Comparison of ENCODE assay signal across 8 cellular contexts in the genomic region with DNA sequence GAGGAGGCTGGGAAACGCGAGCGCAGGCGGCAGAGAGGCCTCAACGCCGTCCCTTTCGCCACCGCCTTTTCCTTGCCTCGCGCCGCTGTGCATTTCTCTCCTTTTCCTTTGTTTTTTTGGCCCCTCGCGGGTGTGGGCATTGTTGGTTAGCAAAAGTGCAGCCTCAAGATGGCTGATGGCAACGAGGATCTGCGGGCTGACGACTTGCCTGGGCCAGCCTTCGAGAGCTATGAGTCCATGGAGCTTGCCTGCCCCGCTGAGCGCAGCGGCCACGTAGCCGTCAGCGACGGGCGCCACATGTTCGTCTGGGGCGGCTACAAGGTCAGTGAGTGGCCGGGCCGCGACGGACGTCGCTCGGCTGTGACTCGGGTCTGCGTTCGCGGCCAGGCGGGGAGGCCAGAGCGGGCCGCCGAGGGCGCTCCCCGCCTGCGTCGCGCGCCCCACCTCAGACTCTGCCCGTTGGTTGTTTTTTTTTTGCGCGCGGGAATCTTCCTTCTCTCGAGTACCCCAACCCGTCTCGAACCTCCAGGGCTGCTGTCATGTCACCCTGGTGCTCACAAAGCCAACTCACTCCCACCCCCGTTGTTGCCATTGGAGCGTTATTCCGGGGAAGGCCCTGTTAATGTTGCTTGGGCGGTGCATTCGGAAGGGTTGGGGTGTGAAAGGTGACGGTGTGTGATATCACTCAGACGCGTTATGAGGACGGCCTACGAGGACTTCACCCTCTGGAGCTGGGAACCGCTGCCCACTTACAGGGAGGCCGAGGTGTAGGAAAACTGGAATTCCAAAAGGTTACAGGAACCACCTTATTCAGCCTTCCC. TPM values are rescaled to one million over a fixed set of nuclear protein-coding genes. Genes with fewer than 3 reads are reported as not detected.
A peak's percentile ranks its signal among the peaks of the same experiment; 100 is the strongest.
DNase-seq lines count a peak whose midpoint lies in the region; ATAC-seq and TF ChIP-seq lines count a peak whose summit lies in the region.

No MANE protein-coding gene starts in this region.

- no peak for TF ChIP-seq CTCF in fibroblast of pulmonary artery (IDR thresholded peaks at IDR 0.05; ENCODE audit: low read length, missing control alignments)
- no peak for TF ChIP-seq CTCF in nephron progenitor cell (IDR thresholded peaks at IDR 0.05)

- no peaks in the 10 kb centered on the region for H3K9me3 Mint-ChIP-seq in activated T-helper 1 cell treated with anti-CD3 and anti-CD28 coated beads, Interleukin-12 subunit alpha, Interleukin-12 subunit beta, Interleukin-2, Interleukin-4 antibody, amounts not matched to agents 30 ng/mL and 10 ng/mL and 1 ng/mL, durations not matched to agents 14 hours and 24 hours and 36 hours
- no peaks in the 10 kb centered on the region for H3K9me3 Mint-ChIP-seq in nephron progenitor cell
- no peaks in the 10 kb centered on the region for H3K9me3 Mint-ChIP-seq in stimulated activated naive CD8-positive, alpha-beta T cell treated with anti-CD3 and anti-CD28 coated beads, Interleukin-15, Interleukin-2, amounts not matched to agents 100 ng/mL and 50 ng/mL, for 24 hours

- H3K36me3 Mint-ChIP-seq in activated T-helper 1 cell treated with anti-CD3 and anti-CD28 coated beads, Interleukin-12 subunit alpha, Interleukin-12 subunit beta, Interleukin-2, Interleukin-4 antibody, amounts not matched to agents 30 ng/mL and 10 ng/mL and 1 ng/mL, durations not matched to agents 14 hours and 24 hours and 36 hours (ENCODE audit: low read depth): peaks cover 6% of the 10 kb centered on the region
- peaks cover 13% of the 10 kb centered on the region for H3K36me3 Mint-ChIP-seq in nephron progenitor cell (ENCODE audit: low read depth)
- no peaks in the 10 kb centered on the region for H3K36me3 Mint-ChIP-seq in stimulated activated naive CD8-positive, alpha-beta T cell treated with anti-CD3 and anti-CD28 coated beads, Interleukin-15, Interleukin-2, amounts not matched to agents 100 ng/mL and 50 ng/mL, for 24 hours (ENCODE audit: low read depth)

- H3K27ac Mint-ChIP-seq in activated T-helper 1 cell treated with anti-CD3 and anti-CD28 coated beads, Interleukin-12 subunit alpha, Interleukin-12 subunit beta, Interleukin-2, Interleukin-4 antibody, amounts not matched to agents 30 ng/mL and 10 ng/mL and 1 ng/mL, durations not matched to agents 14 hours and 24 hours and 36 hours: peak overlapping the region; percentile 100
- peak overlapping the region; percentile 100 for H3K27ac Mint-ChIP-seq in nephron progenitor cell
- peak overlapping the region; percentile 99 for H3K27ac Mint-ChIP-seq in stimulated activated naive CD8-positive, alpha-beta T cell treated with anti-CD3 and anti-CD28 coated beads, Interleukin-15, Interleukin-2, amounts not matched to agents 100 ng/mL and 50 ng/mL, for 24 hours

- intact Hi-C loops in activated T-helper 1 cell treated with anti-CD3 and anti-CD28 coated beads, Interleukin-12 subunit alpha, Interleukin-12 subunit beta, Interleukin-2, Interleukin-4 antibody, amounts not matched to agents 30 ng/mL and 10 ng/mL and 1 ng/mL, durations not matched to agents 14 hours and 24 hours and 36 hours (cut with micrococcal nuclease): loop anchor here (1.0 to 5.0 kb wide), 10 partner anchors 20 to 959 kb away; a partner anchor contains a TSS

- peak overlapping the region; percentile 99 for H3K4me3 Mint-ChIP-seq in activated T-helper 1 cell treated with anti-CD3 and anti-CD28 coated beads, Interleukin-12 subunit alpha, Interleukin-12 subunit beta, Interleukin-2, Interleukin-4 antibody, amounts not matched to agents 30 ng/mL and 10 ng/mL and 1 ng/mL, durations not matched to agents 14 hours and 24 hours and 36 hours
- H3K4me3 Mint-ChIP-seq in nephron progenitor cell: peak overlapping the region; percentile 99
- peak overlapping the region; percentile 97 for H3K4me3 Mint-ChIP-seq in stimulated activated naive CD8-positive, alpha-beta T cell treated with anti-CD3 and anti-CD28 coated beads, Interleukin-15, Interleukin-2, amounts not matched to agents 100 ng/mL and 50 ng/mL, for 24 hours

- H3K4me3 ChIP-seq in fibroblast of pulmonary artery (replicated peaks; ENCODE audit: low read depth, low read length): peak overlapping the region; percentile 95

- peaks cover 33% of the 10 kb centered on the region for H3K4me1 Mint-ChIP-seq in activated T-helper 1 cell treated with anti-CD3 and anti-CD28 coated beads, Interleukin-12 subunit alpha, Interleukin-12 subunit beta, Interleukin-2, Interleukin-4 antibody, amounts not matched to agents 30 ng/mL and 10 ng/mL and 1 ng/mL, durations not matched to agents 14 hours and 24 hours and 36 hours (ENCODE audit: low read depth)
- peaks cover 40% of the 10 kb centered on the region for H3K4me1 Mint-ChIP-seq in nephron progenitor cell
- peaks cover 33% of the 10 kb centered on the region for H3K4me1 Mint-ChIP-seq in stimulated activated naive CD8-positive, alpha-beta T cell treated with anti-CD3 and anti-CD28 coated beads, Interleukin-15, Interleukin-2, amounts not matched to agents 100 ng/mL and 50 ng/mL, for 24 hours (ENCODE audit: low read depth)

- peak; percentile 61 for DNase-seq in Ammon's horn (ENCODE audit: low spot score)
- DNase-seq in OCI-M1 (lab: John Stamatoyannopoulos, UW): peak; percentile 67
- peak; percentile 69 for DNase-seq in activated T-helper 1 cell treated with anti-CD3 and anti-CD28 coated beads, Interleukin-12 subunit alpha, Interleukin-12 subunit beta, Interleukin-2, Interleukin-4 antibody, amounts not matched to agents 30 ng/mL and 10 ng/mL and 1 ng/mL, durations not matched to agents 14 hours and 24 hours and 36 hours (ENCODE audit: low spot score)
- DNase-seq in fibroblast of pulmonary artery (ENCODE audit: low read depth): peak; percentile 60
- DNase-seq in nephron progenitor cell: peak; percentile 51

- ATAC-seq in GM18909 (IDR thresholded peaks at IDR 0.05; ENCODE audit: poor library complexity, unreplicated experiment): peak; percentile 40
- peak; percentile 31 for ATAC-seq in HG03196 (IDR thresholded peaks at IDR 0.05; ENCODE audit: unreplicated experiment)

- peaks cover 2% of the 10 kb centered on the region for H3K27me3 Mint-ChIP-seq in activated T-helper 1 cell treated with anti-CD3 and anti-CD28 coated beads, Interleukin-12 subunit alpha, Interleukin-12 subunit beta, Interleukin-2, Interleukin-4 antibody, amounts not matched to agents 30 ng/mL and 10 ng/mL and 1 ng/mL, durations not matched to agents 14 hours and 24 hours and 36 hours (ENCODE audit: insufficient read depth)
- no peaks in the 10 kb centered on the region for H3K27me3 Mint-ChIP-seq in nephron progenitor cell (ENCODE audit: low read depth, poor library complexity)
- H3K27me3 Mint-ChIP-seq in stimulated activated naive CD8-positive, alpha-beta T cell treated with anti-CD3 and anti-CD28 coated beads, Interleukin-15, Interleukin-2, amounts not matched to agents 100 ng/mL and 50 ng/mL, for 24 hours: no peaks in the 10 kb centered on the region

RNA-seq across cellular contexts. Expression of a gene that starts 0.6 kb away (rescaled TPM):
- 23.7 and 26.2 TPM in 2 replicates for total RNA-seq in activated T-helper 1 cell treated with anti-CD3 and anti-CD28 coated beads, Interleukin-12 subunit alpha, Interleukin-12 subunit beta, Interleukin-2, Interleukin-4 antibody, amounts not matched to agents 30 ng/mL and 10 ng/mL and 1 ng/mL, durations not matched to agents 14 hours and 24 hours and 36 hours

Comparison
In these comparisons a context has a peak if more than half of its experiments do, and no peak if none do; other contexts are left out.
1. Peak in every context shown above with its lines: DNase-seq, ATAC-seq and H3K4me3 ChIP-seq.